9 cellular contexts compared by ENCODE assay signal in the genomic region with DNA sequence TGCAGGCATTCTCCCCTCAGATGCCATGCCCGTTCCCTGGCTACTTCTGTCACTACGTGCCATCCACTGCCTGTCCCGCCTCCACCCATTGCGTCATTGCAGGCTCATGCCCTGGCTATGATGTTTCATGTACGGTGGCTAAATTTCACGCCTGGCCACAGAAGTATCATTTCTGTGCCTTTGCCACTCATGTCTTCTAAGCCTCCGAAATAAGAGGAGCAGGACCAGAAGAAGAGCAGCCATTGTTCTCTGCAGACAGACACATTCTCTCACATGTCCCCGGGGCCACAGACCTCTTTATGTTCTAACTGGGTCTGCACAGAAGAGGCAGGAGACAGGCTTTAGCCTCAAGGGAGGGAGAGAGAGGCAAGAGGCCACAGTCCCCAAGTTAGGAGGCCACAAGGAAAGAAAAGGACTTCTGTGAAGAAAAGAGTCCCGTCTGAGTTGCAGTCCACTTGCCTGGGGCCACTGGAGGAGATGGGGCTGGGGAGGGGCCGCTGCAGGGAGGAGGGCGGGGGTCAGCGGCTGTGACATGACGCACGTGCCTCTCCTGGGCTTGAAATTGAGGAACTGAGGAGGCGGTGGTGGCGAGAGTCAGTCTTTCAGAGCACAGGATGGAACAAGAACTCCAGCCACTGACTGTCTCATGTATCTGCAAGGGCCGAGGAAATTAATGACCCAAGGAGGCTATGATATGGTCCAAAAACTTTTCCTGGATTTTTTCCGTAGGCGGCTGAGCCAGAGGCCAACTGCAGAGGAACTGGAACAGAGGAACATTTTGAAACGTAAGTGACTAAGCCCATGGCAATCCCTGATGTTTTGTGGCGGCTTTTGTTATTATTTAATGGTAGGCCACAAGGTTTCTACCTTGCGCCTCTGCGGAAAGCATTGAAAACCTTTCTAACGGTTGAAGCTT. TPM values are rescaled to one million over a fixed set of nuclear protein-coding genes. Genes with fewer than 3 reads are reported as not detected.
DNase-seq lines count a peak whose midpoint lies in the region; ATAC-seq, FAIRE-seq and TF ChIP-seq lines count a peak whose summit lies in the region.
"Had no signal": no experiment of that assay in that cellular context is flagged by ENCODE, and none has a peak within 500 bp of the region (broad histone marks: within the 10 kb centered on the region; RNA-seq: fewer than 3 reads in every experiment).

No MANE protein-coding gene starts in this region.

- no peak overlapping the region for H3K14ac ChIP-seq in mesenchymal stem cell (ENCODE audit: low read length in 2 of 2)
- H3K14ac ChIP-seq in H9 (ENCODE audit: insufficient read depth, low read length): no peak overlapping the region; the same call in 1 of the 2 replicates

- H3K23ac ChIP-seq in mesenchymal stem cell (ENCODE audit: low read length in 2 of 2): no peak overlapping the region
- no peak overlapping the region for H3K23ac ChIP-seq in H9 (ENCODE audit: insufficient read length, low read depth, low read length)

- no TSS peak for BruUV-seq in GM12878 (replicated peaks; lab: Mats Ljungman, UMichigan)

- H2BK20ac ChIP-seq in H9 (ENCODE audit: low read depth, low read length, poor library complexity, severe bottlenecking): no peak overlapping the region

- TF ChIP-seq CTCF in GM12878 (IDR thresholded peaks at IDR 0.05 in 2 of 3, conservative IDR thresholded peaks at IDR 0.05 in 1 of 3; ENCODE audit: control insufficient read depth in 2 of 3, extremely low read depth in 1 of 3, insufficient read depth in 1 of 3, low read depth in 3 of 3, low read length in 3 of 3) (peak in 2 of 3 experiments; percentile 20 to 37; a peak in 3 of 6 replicates), H9 (conservative IDR thresholded peaks at IDR 0.05) (no peak)

- intact Hi-C loops in GM12878 (cut with micrococcal nuclease; ENCODE audit: unreplicated experiment) (loop anchor here (1.0 to 2.0 kb wide), 2 partner anchors 9 to 56 kb away; a partner anchor contains a TSS), sciatic nerve (cut with DNase I) (no loop called here)

- ATAC-seq in GM19043 (IDR thresholded peaks at IDR 0.05; ENCODE audit: low read depth, unreplicated experiment) (peak; percentile 62), HG03135 (IDR thresholded peaks at IDR 0.05; ENCODE audit: unreplicated experiment) (peak; percentile 65), GM12878 (peak; percentile 72), sciatic nerve (peak; percentile 74)
- ATAC-seq: Panc1 had no signal

- no peak overlapping the region for H2BK5ac ChIP-seq in mesenchymal stem cell (ENCODE audit: low read depth, low read length, poor library complexity, severe bottlenecking)
- no peak overlapping the region for H2BK5ac ChIP-seq in H9 (ENCODE audit: insufficient read length, low read length)

- in situ Hi-C loops in GM12878 (cut with MboI): no loop called here

- H3K27me3 ChIP-seq in GM12878 (replicated peaks in 1 of 2; ENCODE audit: control insufficient read depth in 2 of 2, insufficient read depth in 2 of 2, low read length in 1 of 2) (no peaks in the 10 kb centered on the region; a peak in 1 of 4 replicates), mesenchymal stem cell (ENCODE audit: control insufficient read depth in 1 of 2, insufficient read depth in 1 of 2, low read length in 2 of 2) (no peaks in the 10 kb centered on the region), H9 (ENCODE audit: insufficient read depth, low read length) (no peaks in the 10 kb centered on the region)

- 43% methylated on average over 22 of the region's 24 CpGs for WGBS in GM12878 (ENCODE audit: insufficient coverage, insufficient replicate concordance, low lambda C conversion rate, missing lambda C conversion rate)
- 92% methylated on average over 24 of the region's 24 CpGs for WGBS in mesenchymal stem cell
- WGBS in H9 (ENCODE audit: extremely low coverage, insufficient read length, low lambda C conversion rate): no CpG with 5 or more reads among the region's 24 CpGs

- H3K9ac ChIP-seq in GM12878 (ENCODE audit: control insufficient read depth, insufficient read depth, low read length): peak overlapping the region; percentile 84
- no peak overlapping the region for H3K9ac ChIP-seq in mesenchymal stem cell (ENCODE audit: low read length)
- H3K9ac ChIP-seq in H9 (ENCODE audit: extremely low read depth, insufficient read length, low read length): no peak overlapping the region

- H2BK12ac ChIP-seq in mesenchymal stem cell (ENCODE audit: low read length in 2 of 2) (no peak overlapping the region), H9 (ENCODE audit: insufficient read length, low read depth, low read length) (no peak overlapping the region)

- H4K20me1 ChIP-seq in GM12878 (ENCODE audit: control insufficient read depth, insufficient read depth) (no peaks in the 10 kb centered on the region; the same call in 1 of the 2 replicates), H9 (ENCODE audit: control insufficient read depth, insufficient read depth, insufficient read length) (no peaks in the 10 kb centered on the region)

- H3K27ac ChIP-seq in GM12878 (ENCODE audit: control insufficient read depth, insufficient read depth): peak overlapping the region; percentile 92
- H3K27ac ChIP-seq in mesenchymal stem cell (ENCODE audit: low read length, poor library complexity, severe bottlenecking): no peak overlapping the region
- H3K27ac ChIP-seq in H9 (ENCODE audit: insufficient read length, low read depth, low read length): no peak overlapping the region

- H3K18ac ChIP-seq in mesenchymal stem cell (ENCODE audit: low read depth in 1 of 2, low read length in 2 of 2): no peak overlapping the region
- no peak overlapping the region for H3K18ac ChIP-seq in H9 (ENCODE audit: insufficient read length, low read depth, low read length)

- H2BK120ac ChIP-seq in mesenchymal stem cell (ENCODE audit: low read depth, low read length) (no peak overlapping the region), H9 (ENCODE audit: low read depth, low read length, poor library complexity, severe bottlenecking) (no peak overlapping the region)

- H2BK15ac ChIP-seq in mesenchymal stem cell (ENCODE audit: low read depth, poor library complexity, severe bottlenecking) (no peak overlapping the region), H9 (ENCODE audit: low read depth, low read length) (no peak overlapping the region)

- H3K4me1 ChIP-seq in GM12878 (ENCODE audit: control insufficient read depth, insufficient read depth, low read length): peaks cover 20% of the 10 kb centered on the region
- peaks cover 6% of the 10 kb centered on the region for H3K4me1 ChIP-seq in mesenchymal stem cell (ENCODE audit: control insufficient read depth, insufficient read depth, low read depth, low read length)
- no peaks in the 10 kb centered on the region for H3K4me1 ChIP-seq in H9 (ENCODE audit: insufficient read depth, low read length)

- H3K79me2 ChIP-seq in GM12878 (ENCODE audit: control insufficient read depth, insufficient read depth, low read length) (peaks cover 52% of the 10 kb centered on the region), H9 (ENCODE audit: insufficient read depth, low read length) (no peaks in the 10 kb centered on the region)

- peak; percentile 31 for FAIRE-seq in GM12878 (lab: Jason Lieb, UNC)

- H3K79me1 ChIP-seq in mesenchymal stem cell (replicated peaks; ENCODE audit: low read length, poor library complexity, severe bottlenecking): no peaks in the 10 kb centered on the region
- H3K79me1 ChIP-seq in H9 (ENCODE audit: insufficient read depth, low read depth, low read length, poor library complexity, severe bottlenecking): no peaks in the 10 kb centered on the region

- peak; percentile 53 to 72; a peak in 1 of 4 replicates for TF ChIP-seq EP300 in GM12878 (IDR thresholded peaks at IDR 0.05; ENCODE audit: borderline replicate concordance in 1 of 2, control insufficient read depth in 1 of 2, low read depth in 2 of 2, low read length in 2 of 2)

- SMC1A ChIA-PET in GM12878 (lab: Charles Lee; ENCODE audit: uncharacterized antibody, unreplicated experiment): interaction anchor here (0.8 to 8.5 kb wide), 10 partner anchors 9 to 77 kb away, joined by 3 to 114 read pairs (median 4); a partner anchor contains a TSS

- peaks cover 20 to 24% of the 10 kb centered on the region in 2 experiments for H3K4me1 Mint-ChIP-seq in H9

- POLR2A ChIA-PET in GM12878 (lab: Charles Lee): interaction anchor here (0.7 to 2.2 kb wide), 6 partner anchors 9 to 392 kb away, joined by 3 to 12 read pairs (median 4); no protein-coding TSS in a partner anchor

- DNase-seq in GM12878 (ENCODE audit: low read depth, low spot score) (peak; percentile 67), sciatic nerve (ENCODE audit: low spot score) (peak; percentile 67), T1000 (lab: John Stamatoyannopoulos, UW) (no peak), mesenchymal stem cell (no peak), H9 (no peak), superior temporal gyrus (ENCODE audit: extremely low spot score) (no peak)

- TF ChIP-seq RAD21 in GM12878 (IDR thresholded peaks at IDR 0.05; ENCODE audit: insufficient read depth, low read depth, low read length): peak; percentile 44; the same call in 1 of the 2 replicates

- no peak overlapping the region for H3K4ac ChIP-seq in mesenchymal stem cell (ENCODE audit: low read depth in 1 of 2, low read length in 2 of 2)
- H3K4ac ChIP-seq in H9 (ENCODE audit: low read depth, low read length): no peak overlapping the region

- H3K4me2 ChIP-seq in GM12878 (ENCODE audit: control insufficient read depth, insufficient read depth) (peak overlapping the region; percentile 88), mesenchymal stem cell (ENCODE audit: low read length, poor library complexity, severe bottlenecking) (no peak overlapping the region), H9 (ENCODE audit: insufficient read depth, insufficient read length, low read length) (no peak overlapping the region)

- H2AFZ ChIP-seq in GM12878 (ENCODE audit: control insufficient read depth, low read depth, low read length) (peak overlapping the region; percentile 47), mesenchymal stem cell (ENCODE audit: low read depth, low read length) (no peak overlapping the region), H9 (ENCODE audit: low read length) (no peak overlapping the region)

- RAD21 ChIA-PET in GM12878 (lab: Charles Lee; ENCODE audit: unreplicated experiment): interaction anchor here (0.8 to 9.8 kb wide), 8 partner anchors 9 to 56 kb away, joined by 3 to 116 read pairs (median 6); a partner anchor contains a TSS

- no peaks in the 10 kb centered on the region; a peak in 2 of 7 replicates for H3K36me3 Mint-ChIP-seq in H9 (ENCODE audit: insufficient read depth in 1 of 3, low read depth in 3 of 3)

- H2AK5ac ChIP-seq in mesenchymal stem cell (ENCODE audit: low read length, severe bottlenecking): no peak overlapping the region
- H2AK5ac ChIP-seq in H9 (ENCODE audit: insufficient read length, low read length): no peak overlapping the region

- peak; percentile 86 for TF ChIP-seq POLR2A in GM12878 (IDR thresholded peaks at IDR 0.05; ENCODE audit: low read depth, low read length)

- peak overlapping the region; percentile 82 for H3K4me3 ChIP-seq in GM12878
- no peak overlapping the region for H3K4me3 ChIP-seq in mesenchymal stem cell (ENCODE audit: insufficient read depth in 1 of 2, low read depth in 1 of 2, low read length in 2 of 2)

- no peak overlapping the region for H3K56ac ChIP-seq in H9 (ENCODE audit: insufficient read length, low read depth, low read length)

- CTCF ChIA-PET in GM12878 (lab: Yijun Ruan, JAX): interaction anchor here (0.7 to 2.7 kb wide), 8 partner anchors 9 to 160 kb away, joined by 3 to 14 read pairs (median 3); no protein-coding TSS in a partner anchor

- H3K9me3 Mint-ChIP-seq in H9: no peaks in the 10 kb centered on the region

- no peak overlapping the region; a peak in 3 of 7 replicates for H3K27ac Mint-ChIP-seq in H9

- no peaks in the 10 kb centered on the region for H3K27me3 Mint-ChIP-seq in H9 (ENCODE audit: low read depth)

- no peak overlapping the region for H3K4me3 Mint-ChIP-seq in H9

- H4K91ac ChIP-seq in mesenchymal stem cell (ENCODE audit: low read length) (no peak overlapping the region), H9 (ENCODE audit: insufficient read length, low read depth, low read length) (no peak overlapping the region)

- H4K8ac ChIP-seq in mesenchymal stem cell (ENCODE audit: low read length) (no peak overlapping the region), H9 (replicated peaks; ENCODE audit: insufficient read length, low read depth, low read length) (no peak overlapping the region)

- no peak overlapping the region for H3T11ph ChIP-seq in H9 (ENCODE audit: low read length)

- no peak overlapping the region for H4K5ac ChIP-seq in H9 (ENCODE audit: insufficient read length, low read depth, low read length)

- H3K23me2 ChIP-seq in H9 (ENCODE audit: insufficient read length, low read depth, low read length, poor library complexity, severe bottlenecking): no peaks in the 10 kb centered on the region

- no peaks in the 10 kb centered on the region for H3K9me3 ChIP-seq in GM12878 (replicated peaks; ENCODE audit: control insufficient read depth, insufficient read depth, low read length)
- H3K9me3 ChIP-seq in mesenchymal stem cell (ENCODE audit: control insufficient read depth, low read length): no peaks in the 10 kb centered on the region
- no peaks in the 10 kb centered on the region for H3K9me3 ChIP-seq in H9 (ENCODE audit: control insufficient read depth, low read depth, low read length)

- H3K36me3 ChIP-seq in GM12878 (ENCODE audit: control insufficient read depth in 2 of 2, insufficient read depth in 2 of 2, low read length in 1 of 2) (peaks cover 0 to 5% of the 10 kb centered on the region in 2 experiments; a peak in 1 of 4 replicates), mesenchymal stem cell (ENCODE audit: control insufficient read depth in 1 of 2, insufficient read depth in 2 of 2, low read depth in 1 of 2, low read length in 2 of 2) (no peaks in the 10 kb centered on the region)

RNA-seq across cellular contexts. Expression of a gene that starts 55.9 kb away (rescaled TPM):
- 62.0 and 68.8 TPM in 2 replicates for total RNA-seq in GM12878 (2013; cell fraction: nucleolus; rRNA removed)
- total RNA-seq in GM12878 (2014; rRNA removed): 20.8 and 24.6 TPM in 2 replicates
- total RNA-seq in GM12878 (2014; rRNA removed; fragmentation: Illumina TruSeq; extraction: Trizol): 19.8 and 21.9 TPM in 2 replicates
- total RNA-seq in GM12878 (2021): 21.0 and 23.1 TPM in 2 replicates
- 24.3 TPM for polyA plus RNA-seq in GM12878 (2011; ENCODE audit: low read depth)
- 51.7 and 63.8 TPM in 2 replicates for polyA plus RNA-seq in GM12878 (2011; rRNA removed)
- 28.9 and 39.1 TPM in 2 replicates for polyA plus RNA-seq in GM12878 (2011; cell fraction: cytosol; rRNA removed)
- 34.2 and 40.4 TPM in 2 replicates for polyA plus RNA-seq in GM12878 (2011; cell fraction: nucleus; rRNA removed)
- polyA plus RNA-seq in GM12878 (2012): 21.2 and 26.7 TPM in 2 replicates
- polyA plus RNA-seq in GM12878 (2014; fragmentation: Illumina TruSeq; extraction: Trizol): 23.7 and 26.0 TPM in 2 replicates
- 10 to 100 TPM; 36.5 to 39.3 TPM for polyA plus RNA-seq in GM12878 (2014; fragmentation: Nextera tagmentation; extraction: Ambion mirVana)
- 20.1 and 20.9 TPM in 2 replicates for polyA plus RNA-seq in GM12878 (2014; rRNA removed)
- polyA plus RNA-seq in GM12878 (2016; fragmentation: Nextera tagmentation; extraction: Ambion mirVana): 10 to 100 TPM; 57.7 to 65.9 TPM
- polyA minus RNA-seq in GM12878 (2011; rRNA and poly(A)+ RNA removed): 35.0 and 64.7 TPM in 2 replicates
- 12.4 and 14.1 TPM in 2 replicates for polyA minus RNA-seq in GM12878 (2011; cell fraction: cytosol; rRNA and poly(A)+ RNA removed)
- 38.0 and 56.2 TPM in 2 replicates for polyA minus RNA-seq in GM12878 (2011; cell fraction: nucleus; rRNA and poly(A)+ RNA removed)
- total RNA-seq in sciatic nerve: 10.2 TPM
- polyA plus RNA-seq in mesenchymal stem cell (2013, experiment 1 of 2): 31.7 TPM
- 30.4 TPM for polyA plus RNA-seq in mesenchymal stem cell (2013, experiment 2 of 2)
- total RNA-seq in H9 (2021): 33.9 and 36.9 TPM in 2 replicates

Comparison
In these comparisons a context has a peak if more than half of its experiments do, and no peak if none do; other contexts are left out.
1. DNase-seq: peak in GM12878 (single experiment) and sciatic nerve (single experiment); none in T1000 (single experiment), mesenchymal stem cell (single experiment), H9 (single experiment) and superior temporal gyrus (single experiment).
2. Peak in every context shown above with its lines, with median percentiles within 50 percentile points of each other: ATAC-seq.